In the genomic region with DNA sequence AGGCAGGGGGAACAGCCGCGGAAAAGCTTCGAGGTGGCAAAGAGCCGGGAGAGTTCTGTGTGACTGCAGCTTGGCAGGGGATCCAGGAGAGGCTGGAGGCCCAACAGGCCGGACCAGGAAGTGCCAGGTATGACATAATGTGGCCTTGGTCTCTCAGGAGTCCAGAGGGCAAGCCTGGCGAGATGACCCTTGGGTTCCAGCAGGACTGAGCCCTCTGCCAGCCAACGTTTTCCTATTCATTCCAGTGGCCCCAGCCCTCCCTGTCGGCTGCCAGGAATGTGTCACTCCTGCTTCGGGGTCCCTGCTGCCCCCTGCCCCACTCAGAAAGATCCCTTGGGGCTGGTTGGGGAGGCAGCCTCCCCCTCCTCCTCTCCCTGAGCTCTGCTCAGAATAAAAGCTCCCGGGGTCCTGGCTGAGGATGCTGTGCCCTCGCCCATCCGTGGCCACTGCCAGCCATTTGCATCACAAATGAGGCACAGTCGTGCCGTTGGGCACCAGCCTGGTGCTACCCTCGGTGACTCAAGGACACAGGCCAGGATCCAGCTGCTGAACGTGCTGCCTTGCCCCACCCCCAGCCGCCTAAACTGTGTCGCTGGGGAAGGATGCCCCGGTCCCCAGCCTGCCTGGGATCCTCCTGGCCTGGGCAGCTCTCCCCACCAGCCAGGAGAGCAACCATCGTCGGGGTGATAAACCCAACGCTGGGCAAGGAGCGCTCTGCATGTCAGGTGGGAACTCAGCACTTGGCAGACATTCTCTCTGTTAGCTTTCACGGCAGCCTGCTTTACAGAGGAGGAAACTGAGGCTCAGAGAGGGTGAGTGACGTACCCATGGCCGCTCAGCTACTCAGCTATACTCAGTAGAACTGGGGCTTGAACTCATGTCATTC, we compare ENCODE assay signal across 1 cellular context.
TF ChIP-seq lines count a peak whose summit lies in the region.

No MANE protein-coding gene starts in this region.

TF ChIP-seq in HepG2, 621 proteins besides CTCF, POLR2A, EP300 and RAD21 (continued from another document):
- TF ChIP-seq, protein P1, sequence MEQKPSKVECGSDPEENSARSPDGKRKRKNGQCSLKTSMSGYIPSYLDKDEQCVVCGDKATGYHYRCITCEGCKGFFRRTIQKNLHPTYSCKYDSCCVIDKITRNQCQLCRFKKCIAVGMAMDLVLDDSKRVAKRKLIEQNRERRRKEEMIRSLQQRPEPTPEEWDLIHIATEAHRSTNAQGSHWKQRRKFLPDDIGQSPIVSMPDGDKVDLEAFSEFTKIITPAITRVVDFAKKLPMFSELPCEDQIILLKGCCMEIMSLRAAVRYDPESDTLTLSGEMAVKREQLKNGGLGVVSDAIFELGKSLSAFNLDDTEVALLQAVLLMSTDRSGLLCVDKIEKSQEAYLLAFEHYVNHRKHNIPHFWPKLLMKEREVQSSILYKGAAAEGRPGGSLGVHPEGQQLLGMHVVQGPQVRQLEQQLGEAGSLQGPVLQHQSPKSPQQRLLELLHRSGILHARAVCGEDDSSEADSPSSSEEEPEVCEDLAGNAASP (CRISPR knock-in tag; IDR thresholded peaks at IDR 0.05; ENCODE audit: borderline replicate concordance), result 0 out of 2 replicates have a peak, but pooled peaks have one; percentile 37
- TF ChIP-seq AKAP8 (CRISPR knock-in tag; IDR thresholded peaks at IDR 0.05) (0 out of 2 replicates have a peak, but pooled peaks have one; percentile 60), ZZZ3 (CRISPR knock-in tag; IDR thresholded peaks at IDR 0.05; ENCODE audit: borderline replicate concordance) (no peak), ZMYM3 (CRISPR knock-in tag; IDR thresholded peaks at IDR 0.05) (peak; percentile 62; the same call in 1 of the 2 replicates), HDAC1 (CRISPR knock-in tag; IDR thresholded peaks at IDR 0.05) (peak; percentile 57), SETDB1 (CRISPR knock-in tag; IDR thresholded peaks at IDR 0.05; ENCODE audit: borderline replicate concordance) (no peak), SOX13 (IDR thresholded peaks at IDR 0.05) (no peak), SOX13 (CRISPR knock-in tag; conservative IDR thresholded peaks at IDR 0.05 in 1 of 2, IDR thresholded peaks at IDR 0.05 in 1 of 2) (peak in 1 of 2 experiments; percentile 47; a peak in 1 of 4 replicates)
- TF ChIP-seq, protein P2, sequence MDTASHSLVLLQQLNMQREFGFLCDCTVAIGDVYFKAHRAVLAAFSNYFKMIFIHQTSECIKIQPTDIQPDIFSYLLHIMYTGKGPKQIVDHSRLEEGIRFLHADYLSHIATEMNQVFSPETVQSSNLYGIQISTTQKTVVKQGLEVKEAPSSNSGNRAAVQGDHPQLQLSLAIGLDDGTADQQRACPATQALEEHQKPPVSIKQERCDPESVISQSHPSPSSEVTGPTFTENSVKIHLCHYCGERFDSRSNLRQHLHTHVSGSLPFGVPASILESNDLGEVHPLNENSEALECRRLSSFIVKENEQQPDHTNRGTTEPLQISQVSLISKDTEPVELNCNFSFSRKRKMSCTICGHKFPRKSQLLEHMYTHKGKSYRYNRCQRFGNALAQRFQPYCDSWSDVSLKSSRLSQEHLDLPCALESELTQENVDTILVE (CRISPR knock-in tag; IDR thresholded peaks at IDR 0.05), result no peak
- TF ChIP-seq, protein P3, sequence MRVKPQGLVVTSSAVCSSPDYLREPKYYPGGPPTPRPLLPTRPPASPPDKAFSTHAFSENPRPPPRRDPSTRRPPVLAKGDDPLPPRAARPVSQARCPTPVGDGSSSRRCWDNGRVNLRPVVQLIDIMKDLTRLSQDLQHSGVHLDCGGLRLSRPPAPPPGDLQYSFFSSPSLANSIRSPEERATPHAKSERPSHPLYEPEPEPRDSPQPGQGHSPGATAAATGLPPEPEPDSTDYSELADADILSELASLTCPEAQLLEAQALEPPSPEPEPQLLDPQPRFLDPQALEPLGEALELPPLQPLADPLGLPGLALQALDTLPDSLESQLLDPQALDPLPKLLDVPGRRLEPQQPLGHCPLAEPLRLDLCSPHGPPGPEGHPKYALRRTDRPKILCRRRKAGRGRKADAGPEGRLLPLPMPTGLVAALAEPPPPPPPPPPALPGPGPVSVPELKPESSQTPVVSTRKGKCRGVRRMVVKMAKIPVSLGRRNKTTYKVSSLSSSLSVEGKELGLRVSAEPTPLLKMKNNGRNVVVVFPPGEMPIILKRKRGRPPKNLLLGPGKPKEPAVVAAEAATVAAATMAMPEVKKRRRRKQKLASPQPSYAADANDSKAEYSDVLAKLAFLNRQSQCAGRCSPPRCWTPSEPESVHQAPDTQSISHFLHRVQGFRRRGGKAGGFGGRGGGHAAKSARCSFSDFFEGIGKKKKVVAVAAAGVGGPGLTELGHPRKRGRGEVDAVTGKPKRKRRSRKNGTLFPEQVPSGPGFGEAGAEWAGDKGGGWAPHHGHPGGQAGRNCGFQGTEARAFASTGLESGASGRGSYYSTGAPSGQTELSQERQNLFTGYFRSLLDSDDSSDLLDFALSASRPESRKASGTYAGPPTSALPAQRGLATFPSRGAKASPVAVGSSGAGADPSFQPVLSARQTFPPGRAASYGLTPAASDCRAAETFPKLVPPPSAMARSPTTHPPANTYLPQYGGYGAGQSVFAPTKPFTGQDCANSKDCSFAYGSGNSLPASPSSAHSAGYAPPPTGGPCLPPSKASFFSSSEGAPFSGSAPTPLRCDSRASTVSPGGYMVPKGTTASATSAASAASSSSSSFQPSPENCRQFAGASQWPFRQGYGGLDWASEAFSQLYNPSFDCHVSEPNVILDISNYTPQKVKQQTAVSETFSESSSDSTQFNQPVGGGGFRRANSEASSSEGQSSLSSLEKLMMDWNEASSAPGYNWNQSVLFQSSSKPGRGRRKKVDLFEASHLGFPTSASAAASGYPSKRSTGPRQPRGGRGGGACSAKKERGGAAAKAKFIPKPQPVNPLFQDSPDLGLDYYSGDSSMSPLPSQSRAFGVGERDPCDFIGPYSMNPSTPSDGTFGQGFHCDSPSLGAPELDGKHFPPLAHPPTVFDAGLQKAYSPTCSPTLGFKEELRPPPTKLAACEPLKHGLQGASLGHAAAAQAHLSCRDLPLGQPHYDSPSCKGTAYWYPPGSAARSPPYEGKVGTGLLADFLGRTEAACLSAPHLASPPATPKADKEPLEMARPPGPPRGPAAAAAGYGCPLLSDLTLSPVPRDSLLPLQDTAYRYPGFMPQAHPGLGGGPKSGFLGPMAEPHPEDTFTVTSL (CRISPR knock-in tag; IDR thresholded peaks at IDR 0.05; ENCODE audit: borderline replicate concordance), result 0 out of 2 replicates have a peak, but pooled peaks have one; percentile 21
- TF ChIP-seq, protein P4, sequence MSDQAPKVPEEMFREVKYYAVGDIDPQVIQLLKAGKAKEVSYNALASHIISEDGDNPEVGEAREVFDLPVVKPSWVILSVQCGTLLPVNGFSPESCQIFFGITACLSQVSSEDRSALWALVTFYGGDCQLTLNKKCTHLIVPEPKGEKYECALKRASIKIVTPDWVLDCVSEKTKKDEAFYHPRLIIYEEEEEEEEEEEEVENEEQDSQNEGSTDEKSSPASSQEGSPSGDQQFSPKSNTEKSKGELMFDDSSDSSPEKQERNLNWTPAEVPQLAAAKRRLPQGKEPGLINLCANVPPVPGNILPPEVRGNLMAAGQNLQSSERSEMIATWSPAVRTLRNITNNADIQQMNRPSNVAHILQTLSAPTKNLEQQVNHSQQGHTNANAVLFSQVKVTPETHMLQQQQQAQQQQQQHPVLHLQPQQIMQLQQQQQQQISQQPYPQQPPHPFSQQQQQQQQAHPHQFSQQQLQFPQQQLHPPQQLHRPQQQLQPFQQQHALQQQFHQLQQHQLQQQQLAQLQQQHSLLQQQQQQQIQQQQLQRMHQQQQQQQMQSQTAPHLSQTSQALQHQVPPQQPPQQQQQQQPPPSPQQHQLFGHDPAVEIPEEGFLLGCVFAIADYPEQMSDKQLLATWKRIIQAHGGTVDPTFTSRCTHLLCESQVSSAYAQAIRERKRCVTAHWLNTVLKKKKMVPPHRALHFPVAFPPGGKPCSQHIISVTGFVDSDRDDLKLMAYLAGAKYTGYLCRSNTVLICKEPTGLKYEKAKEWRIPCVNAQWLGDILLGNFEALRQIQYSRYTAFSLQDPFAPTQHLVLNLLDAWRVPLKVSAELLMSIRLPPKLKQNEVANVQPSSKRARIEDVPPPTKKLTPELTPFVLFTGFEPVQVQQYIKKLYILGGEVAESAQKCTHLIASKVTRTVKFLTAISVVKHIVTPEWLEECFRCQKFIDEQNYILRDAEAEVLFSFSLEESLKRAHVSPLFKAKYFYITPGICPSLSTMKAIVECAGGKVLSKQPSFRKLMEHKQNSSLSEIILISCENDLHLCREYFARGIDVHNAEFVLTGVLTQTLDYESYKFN (CRISPR knock-in tag; conservative IDR thresholded peaks at IDR 0.05), result peak; percentile 74
